ENCODE assay signal across 8 cellular contexts in the genomic region with DNA sequence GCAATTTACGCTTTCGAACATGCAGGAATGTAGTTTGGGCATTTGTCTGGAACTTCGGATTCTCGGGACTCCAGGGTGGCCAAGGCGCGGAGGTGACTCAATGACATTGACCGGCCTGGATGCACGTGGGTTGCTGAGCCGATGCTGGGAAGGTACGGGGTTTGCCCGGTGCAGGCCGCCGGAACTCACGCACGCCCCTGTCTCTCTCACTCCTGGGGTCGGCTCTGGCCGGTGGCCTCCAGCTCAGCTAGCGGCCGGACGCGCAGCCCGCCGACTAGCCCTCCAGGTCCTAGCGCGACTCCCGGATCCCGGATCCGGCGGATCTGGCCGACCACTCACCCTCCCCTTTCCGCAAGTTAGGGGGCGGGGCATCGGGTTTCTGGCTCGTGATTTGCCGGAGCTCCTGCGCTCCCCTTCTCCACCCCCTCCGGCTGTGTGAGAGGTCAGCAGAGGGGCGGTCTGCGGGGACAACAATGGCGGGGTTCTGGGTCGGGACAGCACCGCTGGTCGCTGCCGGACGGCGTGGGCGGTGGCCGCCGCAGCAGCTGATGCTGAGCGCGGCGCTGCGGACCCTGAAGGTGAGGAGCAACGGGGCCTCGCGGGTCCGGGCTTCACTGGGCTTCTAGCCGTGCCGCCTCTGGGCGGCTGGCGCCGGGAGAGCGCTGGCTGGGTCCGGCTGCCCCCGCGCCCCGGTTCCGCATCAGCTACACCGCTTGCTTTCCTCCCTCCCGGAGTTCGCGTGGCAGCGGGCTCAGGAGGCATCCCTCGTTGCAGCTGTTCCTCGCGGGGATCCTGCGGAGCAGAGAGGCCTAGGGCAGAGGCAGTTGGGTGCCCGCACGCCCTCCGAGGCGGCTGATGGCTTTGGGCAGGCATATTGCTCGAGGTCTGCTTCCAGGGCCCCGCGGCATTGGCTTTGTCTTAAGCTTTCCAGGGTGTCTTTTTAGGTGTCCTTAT. TPM values are rescaled to one million over a fixed set of nuclear protein-coding genes. Genes with fewer than 3 reads are reported as not detected.
DNase-seq lines count a peak whose midpoint lies in the region; FAIRE-seq and TF ChIP-seq lines count a peak whose summit lies in the region.

A gene with protein sequence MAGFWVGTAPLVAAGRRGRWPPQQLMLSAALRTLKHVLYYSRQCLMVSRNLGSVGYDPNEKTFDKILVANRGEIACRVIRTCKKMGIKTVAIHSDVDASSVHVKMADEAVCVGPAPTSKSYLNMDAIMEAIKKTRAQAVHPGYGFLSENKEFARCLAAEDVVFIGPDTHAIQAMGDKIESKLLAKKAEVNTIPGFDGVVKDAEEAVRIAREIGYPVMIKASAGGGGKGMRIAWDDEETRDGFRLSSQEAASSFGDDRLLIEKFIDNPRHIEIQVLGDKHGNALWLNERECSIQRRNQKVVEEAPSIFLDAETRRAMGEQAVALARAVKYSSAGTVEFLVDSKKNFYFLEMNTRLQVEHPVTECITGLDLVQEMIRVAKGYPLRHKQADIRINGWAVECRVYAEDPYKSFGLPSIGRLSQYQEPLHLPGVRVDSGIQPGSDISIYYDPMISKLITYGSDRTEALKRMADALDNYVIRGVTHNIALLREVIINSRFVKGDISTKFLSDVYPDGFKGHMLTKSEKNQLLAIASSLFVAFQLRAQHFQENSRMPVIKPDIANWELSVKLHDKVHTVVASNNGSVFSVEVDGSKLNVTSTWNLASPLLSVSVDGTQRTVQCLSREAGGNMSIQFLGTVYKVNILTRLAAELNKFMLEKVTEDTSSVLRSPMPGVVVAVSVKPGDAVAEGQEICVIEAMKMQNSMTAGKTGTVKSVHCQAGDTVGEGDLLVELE (plus strand): TSS at position 446 of the 954 bp plus-strand sequence. CDS start 28 bp downstream, at position 474.

- peak within 1 kb of the TSS; percentile 72 for H3K18ac ChIP-seq in H9 (ENCODE audit: insufficient read length, low read depth, low read length)

- H3K4me1 ChIP-seq in H9 (ENCODE audit: insufficient read depth, low read length) (no peaks in the 10 kb centered on the region), MM.1S (ENCODE audit: low read length) (no peaks in the 10 kb centered on the region)

- H3K4me3 ChIP-seq in MM.1S (ENCODE audit: low read length) (peak within 1 kb of the TSS; percentile 75), SK-N-MC (peak within 1 kb of the TSS; percentile 95)

- H3K9me3 ChIP-seq in H9 (ENCODE audit: control insufficient read depth, low read depth, low read length) (no peaks in the 10 kb centered on the region), MM.1S (replicated peaks; ENCODE audit: insufficient read depth, low read length) (no peaks in the 10 kb centered on the region), SK-N-MC (ENCODE audit: low read depth, low read length) (no peaks in the 10 kb centered on the region)

- no peak within 1 kb of the TSS for H4K5ac ChIP-seq in H9 (ENCODE audit: insufficient read length, low read depth, low read length)

- H3K4me2 ChIP-seq in H9 (ENCODE audit: insufficient read depth, insufficient read length, low read length) (peak within 1 kb of the TSS; percentile 98), MM.1S (ENCODE audit: low read depth, low read length) (peak within 1 kb of the TSS; percentile 85)

- no CpG with 5 or more reads among the region's 84 CpGs for WGBS in H9 (ENCODE audit: extremely low coverage, insufficient read length, low lambda C conversion rate)

- peak within 1 kb of the TSS; percentile 96 for H3K9ac ChIP-seq in H9 (ENCODE audit: extremely low read depth, insufficient read length, low read length)
- peak within 1 kb of the TSS; percentile 58; the same call in 1 of the 2 replicates for H3K9ac ChIP-seq in MM.1S (ENCODE audit: low read length)
- H3K9ac ChIP-seq in SK-N-MC (ENCODE audit: insufficient read length): peak within 1 kb of the TSS; percentile 71

- no peak within 1 kb of the TSS for H2BK20ac ChIP-seq in H9 (ENCODE audit: low read depth, low read length, poor library complexity, severe bottlenecking)

- peak within 1 kb of the TSS; percentile 87 to 96 for H3K4me3 Mint-ChIP-seq in H9
- H3K4me3 Mint-ChIP-seq in activated naive CD4-positive, alpha-beta T cell treated with anti-CD3 and anti-CD28 coated beads, Interleukin-2, amount 50 U/mL, for 24 hours: peak within 1 kb of the TSS; percentile 97

- H3K23ac ChIP-seq in H9 (ENCODE audit: insufficient read length, low read depth, low read length): no peak within 1 kb of the TSS

- H2AK5ac ChIP-seq in H9 (ENCODE audit: insufficient read length, low read length): no peak within 1 kb of the TSS

- no peaks in the 10 kb centered on the region for H3K36me3 ChIP-seq in MM.1S (replicated peaks; ENCODE audit: insufficient read depth, low read length)
- peaks cover 8% of the 10 kb centered on the region; the same call in 1 of the 2 replicates for H3K36me3 ChIP-seq in SK-N-MC (ENCODE audit: insufficient read depth, low read length)

- H2BK12ac ChIP-seq in H9 (ENCODE audit: insufficient read length, low read depth, low read length): no peak within 1 kb of the TSS

- peak within 1 kb of the TSS; percentile 96 to 97 (median 97) for H3K27ac Mint-ChIP-seq in H9
- peak within 1 kb of the TSS; percentile 86 for H3K27ac Mint-ChIP-seq in activated naive CD4-positive, alpha-beta T cell treated with anti-CD3 and anti-CD28 coated beads, Interleukin-2, amount 50 U/mL, for 24 hours

- H2AFZ ChIP-seq in H9 (ENCODE audit: low read length) (no peak within 1 kb of the TSS), MM.1S (ENCODE audit: low read length) (peak within 1 kb of the TSS; percentile 81)

- H3K56ac ChIP-seq in H9 (ENCODE audit: insufficient read length, low read depth, low read length): no peak within 1 kb of the TSS

- no peaks in the 10 kb centered on the region; the same call in 1 of the 2 replicates for H3F3A ChIP-seq in MM.1S (ENCODE audit: insufficient read depth, low read length)

- H3T11ph ChIP-seq in H9 (ENCODE audit: low read length): no peak within 1 kb of the TSS

- H3K36me3 Mint-ChIP-seq in H9 (ENCODE audit: insufficient read depth in 1 of 3, low read depth in 3 of 3): peaks cover 21 to 43% (median 41%) of the 10 kb centered on the region in 3 experiments
- peaks cover 2% of the 10 kb centered on the region for H3K36me3 Mint-ChIP-seq in activated naive CD4-positive, alpha-beta T cell treated with anti-CD3 and anti-CD28 coated beads, Interleukin-2, amount 50 U/mL, for 24 hours

- peak; percentile 96 for FAIRE-seq in G401.6 (lab: Jason Lieb, UNC)

- peaks cover 3% of the 10 kb centered on the region for H3K79me1 ChIP-seq in H9 (ENCODE audit: insufficient read depth, low read depth, low read length, poor library complexity, severe bottlenecking)

- no peak within 1 kb of the TSS for H2BK15ac ChIP-seq in H9 (ENCODE audit: low read depth, low read length)

- no peak within 1 kb of the TSS for H2BK5ac ChIP-seq in H9 (ENCODE audit: insufficient read length, low read length)

- H3K27me3 ChIP-seq in H9 (ENCODE audit: insufficient read depth, low read length): no peaks in the 10 kb centered on the region
- no peaks in the 10 kb centered on the region for H3K27me3 ChIP-seq in MM.1S (replicated peaks; ENCODE audit: insufficient read depth, low read length)

- H3K9me2 ChIP-seq in MM.1S (replicated peaks; ENCODE audit: insufficient read depth, low read length): no peaks in the 10 kb centered on the region

- H3K9me3 Mint-ChIP-seq in H9: 0 out of 5 replicates have a peak, but pooled peaks cover 0 to 2% of the 10 kb centered on the region in 2 experiments
- H3K9me3 Mint-ChIP-seq in activated naive CD4-positive, alpha-beta T cell treated with anti-CD3 and anti-CD28 coated beads, Interleukin-2, amount 50 U/mL, for 24 hours: no peaks in the 10 kb centered on the region

- peaks cover 10% of the 10 kb centered on the region for H3K23me2 ChIP-seq in H9 (ENCODE audit: insufficient read length, low read depth, low read length, poor library complexity, severe bottlenecking)

- H3K14ac ChIP-seq in H9 (ENCODE audit: insufficient read depth, low read length): peak within 1 kb of the TSS; percentile 92; the same call in 1 of the 2 replicates

- peak; percentile 99 for DNase-seq in H9
- peak; percentile 91 for DNase-seq in MM.1S
- DNase-seq in SK-N-MC (ENCODE audit: low read depth, low spot score): no peak
- DNase-seq in globus pallidus (ENCODE audit: low spot score): peak; percentile 94
- peak; percentile 61 for DNase-seq in non-pigmented ciliary epithelial cell (ENCODE audit: low read depth)
- peak; percentile 63 to 97 (median 90) for DNase-seq in substantia nigra (lab: John Stamatoyannopoulos, UW)

- peak within 1 kb of the TSS; percentile 7 for H3K27ac ChIP-seq in H9 (ENCODE audit: insufficient read length, low read depth, low read length)
- H3K27ac ChIP-seq in MM.1S (ENCODE audit: low read length): no peak within 1 kb of the TSS; the same call in 1 of the 2 replicates
- H3K27ac ChIP-seq in SK-N-MC: no peak within 1 kb of the TSS
- peak within 1 kb of the TSS; percentile 60 for H3K27ac ChIP-seq in substantia nigra (ENCODE audit: low read depth, low read length, poor library complexity, severe bottlenecking)

- no peak within 1 kb of the TSS for H3K4ac ChIP-seq in H9 (ENCODE audit: low read depth, low read length)

- H2BK120ac ChIP-seq in H9 (ENCODE audit: low read depth, low read length, poor library complexity, severe bottlenecking): no peak within 1 kb of the TSS

- no peak for TF ChIP-seq CTCF in H9 (conservative IDR thresholded peaks at IDR 0.05)
- TF ChIP-seq CTCF in MM.1S (IDR thresholded peaks at IDR 0.05; ENCODE audit: low read length): no peak

- peaks cover 40% of the 10 kb centered on the region in 2 experiments for H3K4me1 Mint-ChIP-seq in H9
- H3K4me1 Mint-ChIP-seq in activated naive CD4-positive, alpha-beta T cell treated with anti-CD3 and anti-CD28 coated beads, Interleukin-2, amount 50 U/mL, for 24 hours: peaks cover 20% of the 10 kb centered on the region

- H3K27me3 Mint-ChIP-seq in H9 (ENCODE audit: low read depth): no peaks in the 10 kb centered on the region; the same call in 1 of the 2 replicates
- no peaks in the 10 kb centered on the region for H3K27me3 Mint-ChIP-seq in activated naive CD4-positive, alpha-beta T cell treated with anti-CD3 and anti-CD28 coated beads, Interleukin-2, amount 50 U/mL, for 24 hours

- H3K79me2 ChIP-seq in H9 (ENCODE audit: insufficient read depth, low read length): peaks cover 26% of the 10 kb centered on the region; the same call in 1 of the 2 replicates
- H3K79me2 ChIP-seq in MM.1S (ENCODE audit: low read length): peaks cover 36% of the 10 kb centered on the region

- H4K20me1 ChIP-seq in H9 (ENCODE audit: control insufficient read depth, insufficient read depth, insufficient read length) (no peaks in the 10 kb centered on the region), MM.1S (ENCODE audit: insufficient read depth, low read length) (no peaks in the 10 kb centered on the region)

- H4K8ac ChIP-seq in H9 (replicated peaks; ENCODE audit: insufficient read length, low read depth, low read length): no peak within 1 kb of the TSS

- H4K91ac ChIP-seq in H9 (ENCODE audit: insufficient read length, low read depth, low read length): no peak within 1 kb of the TSS

RNA-seq across cellular contexts. Expression of the gene that starts here (rescaled TPM):
- total RNA-seq in H9 (2021): 54.2 and 56.5 TPM in 2 replicates

Comparison
In these comparisons a context has a peak if more than half of its experiments do, and no peak if none do; other contexts are left out.
1. H3K27ac ChIP-seq: peak in H9 (single experiment) and substantia nigra (single experiment); none in MM.1S (single experiment) and SK-N-MC (single experiment).
2. Peak in every context shown above with its lines, with median percentiles within 50 percentile points of each other: H3K9ac ChIP-seq.